ENCODE assay signal across 1 cellular context in the genomic region with DNA sequence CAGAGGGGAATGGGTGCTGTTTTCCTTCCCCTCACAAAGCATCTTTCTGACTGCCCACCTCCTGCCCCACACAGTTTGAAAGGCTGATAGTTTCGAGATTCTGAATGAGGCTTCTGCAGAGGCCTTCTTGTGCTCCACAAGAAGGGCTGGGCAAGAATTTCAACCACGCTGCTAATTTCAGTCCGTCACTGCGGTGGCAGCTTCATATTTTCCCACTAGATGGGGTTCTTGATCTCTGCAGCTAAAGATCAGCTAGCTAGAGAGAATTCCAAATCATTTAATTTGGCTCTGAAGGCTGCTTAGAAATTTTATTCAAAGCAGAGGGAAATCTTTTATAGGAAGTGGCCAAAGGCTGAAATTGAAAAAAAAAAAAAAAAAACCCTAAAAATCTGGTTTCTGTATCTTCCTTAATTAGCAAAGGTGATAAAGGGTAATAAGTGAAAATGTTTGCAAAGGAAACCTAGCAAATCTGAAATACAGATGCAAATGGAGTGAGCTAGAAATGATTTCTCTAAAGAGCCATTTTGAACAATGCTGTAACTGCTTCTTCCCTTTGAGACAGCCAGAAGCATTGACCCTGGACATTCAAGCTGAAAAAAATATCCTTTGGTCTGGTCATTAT.
TF ChIP-seq lines count a peak whose summit lies in the region.

No MANE protein-coding gene starts in this region.

TF ChIP-seq in GM12878, 131 proteins besides CTCF, POLR2A, EP300 and RAD21 (continued from another document):
- TF ChIP-seq, protein P1, sequence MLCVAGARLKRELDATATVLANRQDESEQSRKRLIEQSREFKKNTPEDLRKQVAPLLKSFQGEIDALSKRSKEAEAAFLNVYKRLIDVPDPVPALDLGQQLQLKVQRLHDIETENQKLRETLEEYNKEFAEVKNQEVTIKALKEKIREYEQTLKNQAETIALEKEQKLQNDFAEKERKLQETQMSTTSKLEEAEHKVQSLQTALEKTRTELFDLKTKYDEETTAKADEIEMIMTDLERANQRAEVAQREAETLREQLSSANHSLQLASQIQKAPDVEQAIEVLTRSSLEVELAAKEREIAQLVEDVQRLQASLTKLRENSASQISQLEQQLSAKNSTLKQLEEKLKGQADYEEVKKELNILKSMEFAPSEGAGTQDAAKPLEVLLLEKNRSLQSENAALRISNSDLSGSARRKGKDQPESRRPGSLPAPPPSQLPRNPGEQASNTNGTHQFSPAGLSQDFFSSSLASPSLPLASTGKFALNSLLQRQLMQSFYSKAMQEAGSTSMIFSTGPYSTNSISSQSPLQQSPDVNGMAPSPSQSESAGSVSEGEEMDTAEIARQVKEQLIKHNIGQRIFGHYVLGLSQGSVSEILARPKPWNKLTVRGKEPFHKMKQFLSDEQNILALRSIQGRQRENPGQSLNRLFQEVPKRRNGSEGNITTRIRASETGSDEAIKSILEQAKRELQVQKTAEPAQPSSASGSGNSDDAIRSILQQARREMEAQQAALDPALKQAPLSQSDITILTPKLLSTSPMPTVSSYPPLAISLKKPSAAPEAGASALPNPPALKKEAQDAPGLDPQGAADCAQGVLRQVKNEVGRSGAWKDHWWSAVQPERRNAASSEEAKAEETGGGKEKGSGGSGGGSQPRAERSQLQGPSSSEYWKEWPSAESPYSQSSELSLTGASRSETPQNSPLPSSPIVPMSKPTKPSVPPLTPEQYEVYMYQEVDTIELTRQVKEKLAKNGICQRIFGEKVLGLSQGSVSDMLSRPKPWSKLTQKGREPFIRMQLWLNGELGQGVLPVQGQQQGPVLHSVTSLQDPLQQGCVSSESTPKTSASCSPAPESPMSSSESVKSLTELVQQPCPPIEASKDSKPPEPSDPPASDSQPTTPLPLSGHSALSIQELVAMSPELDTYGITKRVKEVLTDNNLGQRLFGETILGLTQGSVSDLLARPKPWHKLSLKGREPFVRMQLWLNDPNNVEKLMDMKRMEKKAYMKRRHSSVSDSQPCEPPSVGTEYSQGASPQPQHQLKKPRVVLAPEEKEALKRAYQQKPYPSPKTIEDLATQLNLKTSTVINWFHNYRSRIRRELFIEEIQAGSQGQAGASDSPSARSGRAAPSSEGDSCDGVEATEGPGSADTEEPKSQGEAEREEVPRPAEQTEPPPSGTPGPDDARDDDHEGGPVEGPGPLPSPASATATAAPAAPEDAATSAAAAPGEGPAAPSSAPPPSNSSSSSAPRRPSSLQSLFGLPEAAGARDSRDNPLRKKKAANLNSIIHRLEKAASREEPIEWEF (IDR thresholded peaks at IDR 0.05; ENCODE audit: insufficient replicate concordance, low read depth, low read length), result no peak
